In the genomic region with DNA sequence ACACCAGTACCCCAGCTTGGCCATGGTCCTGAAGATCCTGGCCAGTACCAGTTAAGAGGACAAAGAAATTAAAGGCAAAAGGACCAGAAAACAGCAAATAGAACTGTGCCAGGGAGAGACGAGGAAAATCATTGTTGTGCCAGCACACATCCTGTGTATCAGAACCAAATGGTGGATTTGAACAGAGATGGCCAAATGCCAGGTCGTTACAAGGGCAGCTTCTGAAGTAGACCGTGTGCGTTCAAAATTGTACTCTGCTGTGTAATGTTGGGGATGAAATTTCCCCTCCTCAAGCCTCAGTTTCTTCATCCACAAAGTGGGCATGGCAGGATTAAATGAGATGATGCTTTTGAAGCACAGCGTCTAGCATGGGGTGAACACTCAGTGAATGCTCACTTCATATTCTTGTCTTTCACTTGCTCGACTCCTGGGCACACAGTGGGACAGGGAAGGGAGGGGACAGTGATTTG, we compare ENCODE assay signal across 10 cellular contexts. TPM values are rescaled to one million over a fixed set of nuclear protein-coding genes. Genes with fewer than 3 reads are reported as not detected.
DNase-seq lines count a peak whose midpoint lies in the region; ATAC-seq, FAIRE-seq and TF ChIP-seq lines count a peak whose summit lies in the region.
"Had no signal": no experiment of that assay in that cellular context is flagged by ENCODE, and none has a peak within 500 bp of the region (broad histone marks: within the 10 kb centered on the region; RNA-seq: fewer than 3 reads in every experiment).

No MANE protein-coding gene starts in this region.

- in situ Hi-C loops in K562 (cut with MboI) = no loop called here

- intact Hi-C loops in K562 (cut with micrococcal nuclease) = no loop called here

- peaks cover 0 to 3% of the 10 kb centered on the region in 2 experiments; a peak in 1 of 5 replicates for H3K4me1 ChIP-seq in K562 (replicated peaks in 1 of 2; ENCODE audit: control insufficient read depth in 2 of 2, insufficient read depth in 2 of 2, low read length in 2 of 2)
- peaks cover 26% of the 10 kb centered on the region for H3K4me1 ChIP-seq in stomach smooth muscle (ENCODE audit: control insufficient read depth, insufficient read depth, low read length)

- TF ChIP-seq CTCF in K562 (IDR thresholded peaks at IDR 0.05 in 2 of 3, conservative IDR thresholded peaks at IDR 0.05 in 1 of 3; ENCODE audit: insufficient read depth in 2 of 3, low read depth in 1 of 3, low read length in 3 of 3) = no peak

- CTCF ChIA-PET in K562 (lab: Yijun Ruan, JAX; ENCODE audit: low intra/inter-chr PET ratio) = no interaction called here

- H3K79me2 ChIP-seq in K562 (ENCODE audit: control insufficient read depth, insufficient read depth, low read length) = no peaks in the 10 kb centered on the region

- no peak overlapping the region for H3K27ac ChIP-seq in K562 (ENCODE audit: extremely low read depth, low read depth, low read length)
- H3K27ac ChIP-seq in stomach smooth muscle (ENCODE audit: low read length) = peak overlapping the region; percentile 71
- H3K27ac ChIP-seq: WERI-Rb-1 had no signal

- H3K9me1 ChIP-seq in K562 (ENCODE audit: control insufficient read depth, insufficient read depth, low read length) = no peaks in the 10 kb centered on the region

- no peak overlapping the region for H3K9ac ChIP-seq in K562 (ENCODE audit: insufficient read depth in 1 of 2, low read depth in 2 of 2, low read length in 2 of 2)
- H3K9ac ChIP-seq in stomach smooth muscle (ENCODE audit: low read length in 2 of 2) = no peak overlapping the region

- no peak for TF ChIP-seq RAD21 in K562 (CRISPR knock-in tag; conservative IDR thresholded peaks at IDR 0.05 in 1 of 2, IDR thresholded peaks at IDR 0.05 in 1 of 2)

- ATAC-seq in HG02678 (IDR thresholded peaks at IDR 0.05; ENCODE audit: unreplicated experiment) (peak; percentile 6), K562 (no peak), left lobe of liver (no peak)

- TF ChIP-seq POLR2A in K562 (conservative IDR thresholded peaks at IDR 0.05) = no peak

- H3K36me3 ChIP-seq in K562 (ENCODE audit: control insufficient read depth, insufficient read depth, low read length) (no peaks in the 10 kb centered on the region), stomach smooth muscle (ENCODE audit: control insufficient read depth in 2 of 2, insufficient read depth in 2 of 2, low read length in 2 of 2) (no peaks in the 10 kb centered on the region)
- H3K36me3 ChIP-seq: WERI-Rb-1 had no signal

- H2AFZ ChIP-seq in K562 (ENCODE audit: low read depth, low read length) = no peak overlapping the region

- H3K4me2 ChIP-seq in K562 (ENCODE audit: insufficient read depth, low read length) = no peak overlapping the region

- TF ChIP-seq EP300 in K562 (IDR thresholded peaks at IDR 0.05; ENCODE audit: low read length) = no peak

- POLR2A ChIA-PET in K562 (lab: Yijun Ruan, JAX) = interaction anchor here (1.2 to 3.0 kb wide), 2 partner anchors 11 to 12 kb away, joined by 5 to 12 read pairs; no protein-coding TSS in a partner anchor

- H3K27me3 ChIP-seq in K562 (ENCODE audit: control insufficient read depth in 2 of 2, insufficient read depth in 2 of 2, low read length in 2 of 2) (peaks cover 17 to 69% of the 10 kb centered on the region in 2 experiments; a peak in 4 of 5 replicates), stomach smooth muscle (ENCODE audit: control insufficient read depth in 1 of 2, insufficient read depth in 2 of 2, low read length in 2 of 2) (no peaks in the 10 kb centered on the region)

- FAIRE-seq in K562 (lab: Jason Lieb, UNC) = no peak

- no peaks in the 10 kb centered on the region; the same call in none of the 2 replicates for H4K20me1 ChIP-seq in K562 (replicated peaks; ENCODE audit: control insufficient read depth, insufficient read depth, low read length)

- H3K9me3 ChIP-seq in K562 (replicated peaks; ENCODE audit: control insufficient read depth, insufficient read depth, low read depth, low read length) (no peaks in the 10 kb centered on the region), stomach smooth muscle (ENCODE audit: control insufficient read depth in 2 of 2, low read length in 2 of 2) (no peaks in the 10 kb centered on the region)

- under 1% methylated on average over 6 of the region's 6 CpGs for WGBS in K562 (ENCODE audit: insufficient coverage, low coverage, missing lambda C conversion rate)

- no peak overlapping the region for H3K4me3 ChIP-seq in K562
- H3K4me3 ChIP-seq in stomach smooth muscle (ENCODE audit: low read length in 2 of 2) = no peak overlapping the region

- no peak for DNase-seq in K562 (ENCODE audit: extremely low read depth in 1 of 4, low spot score in 3 of 4)
- peak; percentile 33 for DNase-seq in islet precursor cell
- DNase-seq in RKO (ENCODE audit: low spot score) = no peak
- DNase-seq in NOMO-1 (lab: John Stamatoyannopoulos, UW; ENCODE audit: unreplicated experiment in 2 of 2) = no peak
- DNase-seq in activated CD4-positive, alpha-beta T cell treated with anti-CD3 and anti-CD28 coated beads for 1 hour = no peak
- no peak for DNase-seq in left lobe of liver (ENCODE audit: low spot score)
- DNase-seq: GOT3, WERI-Rb-1 had no signal

- no TSS peak for BruUV-seq in K562 (replicated peaks; lab: Mats Ljungman, UMichigan)

TF ChIP-seq in K562, 482 proteins besides CTCF, POLR2A, EP300 and RAD21:
- TF ChIP-seq KDM1A (IDR thresholded peaks at IDR 0.05) (peak in 1 of 2 experiments; percentile 34; a peak in 1 of 4 replicates), RNF2 (IDR thresholded peaks at IDR 0.05) (no peak), NFIC (IDR thresholded peaks at IDR 0.05) (peak; percentile 19; the same call in 1 of the 2 replicates), BCOR (IDR thresholded peaks at IDR 0.05) (peak; percentile 60; the same call in 1 of the 2 replicates), SMARCA5 (IDR thresholded peaks at IDR 0.05) (0 out of 2 replicates have a peak, but pooled peaks have one; percentile 41), RBM25 (IDR thresholded peaks at IDR 0.05; ENCODE audit: low read depth, low read length, severe bottlenecking) (peak; percentile 81), EGR1 (conservative IDR thresholded peaks at IDR 0.05) (no peak), TGIF2 (CRISPR knock-in tag; IDR thresholded peaks at IDR 0.05) (no peak)

RNA-seq across cellular contexts. Expression of gene CTSH, which starts 43.1 kb away (rescaled TPM):
- total RNA-seq in K562 (2011; cell fraction: chromatin; rRNA removed; ENCODE audit: low replicate concordance) = 299 and 667 TPM in 2 replicates
- total RNA-seq in K562 (2011; cell fraction: nucleolus; rRNA removed) = 475 and 577 TPM in 2 replicates
- total RNA-seq in K562 (2011; cell fraction: nucleoplasm; rRNA removed) = 452 and 464 TPM in 2 replicates
- 221 and 262 TPM in 2 replicates for total RNA-seq in K562 (2014; rRNA removed)
- 130 and 158 TPM in 2 replicates for total RNA-seq in K562 (2014; rRNA removed; fragmentation: Illumina TruSeq; extraction: Trizol)
- total RNA-seq in K562 (2015; rRNA removed; fragmentation: Illumina TruSeq; extraction: Trizol) = 169 and 170 TPM in 2 replicates
- 173 TPM in 2 replicates for total RNA-seq in K562 (2021)
- polyA plus RNA-seq in K562 (2011; rRNA removed) = 346 and 462 TPM in 2 replicates
- polyA plus RNA-seq in K562 (2011; cell fraction: cytosol; rRNA removed) = 293 and 363 TPM in 2 replicates
- 419 and 596 TPM in 2 replicates for polyA plus RNA-seq in K562 (2011; cell fraction: nucleus; rRNA removed)
- polyA plus RNA-seq in K562 (2012) = 197 and 377 TPM in 2 replicates
- polyA plus RNA-seq in K562 (2014; fragmentation: Illumina TruSeq; extraction: Trizol) = 264 and 319 TPM in 2 replicates
- 10 to 100 TPM; 15.0 to 35.1 TPM for polyA plus RNA-seq in K562 (2014; fragmentation: Nextera tagmentation; extraction: Ambion mirVana)
- 314 and 326 TPM in 2 replicates for polyA plus RNA-seq in K562 (2014; rRNA removed)
- polyA minus RNA-seq in K562 (2011; rRNA and poly(A)+ RNA removed) = 172 and 231 TPM in 2 replicates
- polyA minus RNA-seq in K562 (2011; cell fraction: cytosol; rRNA and poly(A)+ RNA removed) = 126 and 148 TPM in 2 replicates
- 135 and 136 TPM in 2 replicates for polyA minus RNA-seq in K562 (2011; cell fraction: nucleus; rRNA and poly(A)+ RNA removed)
- 38.5 TPM for total RNA-seq in left lobe of liver
